1 cellular context compared by ENCODE assay signal in the genomic region with DNA sequence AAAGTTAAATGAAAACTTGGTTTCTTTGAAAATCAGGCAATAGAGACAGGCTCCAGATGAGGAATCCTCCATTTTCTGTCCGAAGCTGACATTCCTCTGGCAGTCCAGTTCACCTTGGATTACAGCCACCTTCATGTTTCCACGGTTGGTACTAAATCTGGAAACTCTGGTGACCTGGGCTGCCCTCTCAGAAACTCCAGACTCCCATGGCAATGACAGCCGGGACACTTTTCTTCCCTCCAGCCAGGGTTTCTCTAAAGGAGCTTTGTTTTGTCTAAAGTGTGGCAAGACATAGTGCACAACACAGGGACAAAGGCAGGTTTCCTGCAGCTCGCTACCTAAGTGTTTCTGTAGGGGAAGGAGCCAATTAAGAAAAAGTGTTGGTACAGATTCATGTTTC.
TF ChIP-seq lines count a peak whose summit lies in the region.

No MANE protein-coding gene starts in this region.

TF ChIP-seq in IMR-90, 13 proteins besides CTCF, POLR2A, EP300 and RAD21:
- TF ChIP-seq MAFK (IDR thresholded peaks at IDR 0.05; ENCODE audit: low read depth, low read length): no peak
- TF ChIP-seq MXI1 (IDR thresholded peaks at IDR 0.05; ENCODE audit: borderline replicate concordance, low read depth, low read length): no peak
- TF ChIP-seq SMC3 (IDR thresholded peaks at IDR 0.05; ENCODE audit: low read depth, low read length): no peak
- TF ChIP-seq, protein P1, sequence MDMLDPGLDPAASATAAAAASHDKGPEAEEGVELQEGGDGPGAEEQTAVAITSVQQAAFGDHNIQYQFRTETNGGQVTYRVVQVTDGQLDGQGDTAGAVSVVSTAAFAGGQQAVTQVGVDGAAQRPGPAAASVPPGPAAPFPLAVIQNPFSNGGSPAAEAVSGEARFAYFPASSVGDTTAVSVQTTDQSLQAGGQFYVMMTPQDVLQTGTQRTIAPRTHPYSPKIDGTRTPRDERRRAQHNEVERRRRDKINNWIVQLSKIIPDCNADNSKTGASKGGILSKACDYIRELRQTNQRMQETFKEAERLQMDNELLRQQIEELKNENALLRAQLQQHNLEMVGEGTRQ (IDR thresholded peaks at IDR 0.05; ENCODE audit: low read depth, low read length): no peak
- no peak for TF ChIP-seq FOS (IDR thresholded peaks at IDR 0.05; ENCODE audit: low read depth, low read length)
- TF ChIP-seq, protein P2, sequence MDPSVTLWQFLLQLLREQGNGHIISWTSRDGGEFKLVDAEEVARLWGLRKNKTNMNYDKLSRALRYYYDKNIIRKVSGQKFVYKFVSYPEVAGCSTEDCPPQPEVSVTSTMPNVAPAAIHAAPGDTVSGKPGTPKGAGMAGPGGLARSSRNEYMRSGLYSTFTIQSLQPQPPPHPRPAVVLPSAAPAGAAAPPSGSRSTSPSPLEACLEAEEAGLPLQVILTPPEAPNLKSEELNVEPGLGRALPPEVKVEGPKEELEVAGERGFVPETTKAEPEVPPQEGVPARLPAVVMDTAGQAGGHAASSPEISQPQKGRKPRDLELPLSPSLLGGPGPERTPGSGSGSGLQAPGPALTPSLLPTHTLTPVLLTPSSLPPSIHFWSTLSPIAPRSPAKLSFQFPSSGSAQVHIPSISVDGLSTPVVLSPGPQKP (IDR thresholded peaks at IDR 0.05; ENCODE audit: borderline replicate concordance, low read depth, low read length): no peak
- no peak for TF ChIP-seq BHLHE40 (IDR thresholded peaks at IDR 0.05; ENCODE audit: low read depth, low read length)
- TF ChIP-seq MAZ (IDR thresholded peaks at IDR 0.05; ENCODE audit: borderline replicate concordance, low read depth, low read length): no peak
